ENCODE assay signal across 11 cellular contexts in the genomic region with DNA sequence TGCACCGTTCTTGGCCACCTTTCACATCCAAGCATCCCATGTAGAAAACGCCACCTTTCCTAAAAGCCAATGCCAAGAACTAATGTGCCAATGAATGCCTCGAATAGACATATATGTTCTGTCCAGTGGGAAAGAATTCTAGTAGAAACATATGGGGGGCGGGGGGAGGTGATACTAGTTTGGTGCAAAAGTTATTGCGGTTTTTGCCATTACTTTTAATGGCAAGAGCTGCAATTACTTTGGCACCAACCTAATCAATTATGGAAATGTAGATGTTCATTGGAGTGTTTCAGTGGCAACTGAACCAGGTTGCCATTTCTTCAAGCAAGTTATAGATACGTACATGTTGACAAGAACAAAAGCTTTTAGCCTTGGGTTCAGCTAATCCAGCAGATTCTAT. TPM values are rescaled to one million over a fixed set of nuclear protein-coding genes. Genes with fewer than 3 reads are reported as not detected.
"Had no signal": no experiment of that assay in that cellular context is flagged by ENCODE, and none has a peak within 500 bp of the region (broad histone marks: within the 10 kb centered on the region; RNA-seq: fewer than 3 reads in every experiment).

No MANE protein-coding gene starts in this region.

- DNase-seq: GM23248, GOT3, H7, IMR-90, KBM-7 had no signal

- H3K4me1 ChIP-seq: HAP-1 had no signal

- H3K27ac ChIP-seq: GM23248, HL-60, KMS-11 had no signal

- H3K9ac ChIP-seq: GM23248, KMS-11 had no signal

- H2AFZ ChIP-seq: GM23248 had no signal

- H3K36me3 ChIP-seq: HAP-1 had no signal

- H3K4me3 ChIP-seq: GM23248, HAP-1 had no signal

- H3K9me3 ChIP-seq: HAP-1 had no signal

- ATAC-seq: HCT116 had no signal

- H3K4me2 ChIP-seq: KMS-11 had no signal

RNA-seq across cellular contexts. Expression of gene SLC15A1, which starts 34.6 kb away (rescaled TPM):
- total RNA-seq: GM23248, H4, HT1080, IMR-90 had no signal
- polyA plus RNA-seq: GM23248, IMR-90 had no signal
